Comparison of ENCODE assay signal across 30 cellular contexts in the genomic region with DNA sequence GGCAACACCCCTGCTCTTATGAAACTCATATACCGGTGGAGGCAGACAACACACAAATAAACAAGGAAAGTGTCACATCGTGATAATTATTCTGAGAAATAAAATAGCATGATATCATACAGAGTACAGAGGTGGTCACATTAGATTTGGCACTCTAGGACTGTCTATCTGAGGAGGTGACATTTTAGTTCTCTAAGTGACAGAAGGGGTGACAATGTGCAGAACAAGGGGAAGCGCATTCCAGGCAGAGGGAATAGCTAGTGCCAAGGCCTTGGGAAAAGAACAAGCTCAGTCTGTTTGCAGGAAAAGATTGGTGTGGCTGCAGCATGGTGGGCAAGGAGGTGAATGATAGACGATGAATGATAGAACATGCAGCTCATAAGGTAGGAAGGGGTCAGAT. TPM values are rescaled to one million over a fixed set of nuclear protein-coding genes. Genes with fewer than 3 reads are reported as not detected.
"Had no signal": no experiment of that assay in that cellular context is flagged by ENCODE, and none has a peak within 500 bp of the region (broad histone marks: within the 10 kb centered on the region; RNA-seq: fewer than 3 reads in every experiment).

No MANE protein-coding gene starts in this region.

- H3K36me3 ChIP-seq: adrenal gland, ascending aorta, heart right ventricle, sigmoid colon, thyroid gland, uterus, WERI-Rb-1 had no signal

- H3K27me3 ChIP-seq: adrenal gland, ascending aorta, heart right ventricle, sigmoid colon, thyroid gland, uterus had no signal

- FAIRE-seq: keratinocyte, TTC549 had no signal

- H3K9me3 ChIP-seq: adrenal gland, ascending aorta, heart right ventricle, sigmoid colon, thyroid gland, uterus had no signal

- H3K27me3 Mint-ChIP-seq: naive B cell had no signal

- ATAC-seq: activated CD8-positive, alpha-beta T cell treated with anti-CD3 and anti-CD28 coated beads, Interleukin-2, amount 10 ng/mL, durations not matched to agents 7 days and 5 days; activated naive CD4-positive, alpha-beta T cell treated with anti-CD3 and anti-CD28 coated beads, Interleukin-2, amount 50 U/mL, for 72 hours had no signal

- DNase-seq: activated CD4-positive, alpha-beta T cell treated with anti-CD3 and anti-CD28 coated beads, Interleukin-2, amount 50 U/mL, for 1 hour; activated CD4-positive, CD25-positive, alpha-beta regulatory T cell treated with anti-CD3 and anti-CD28 coated beads, Interleukin-2, amount 50 U/mL, for 72 hours; activated CD8-positive, alpha-beta T cell treated with anti-CD3 and anti-CD28 coated beads, Interleukin-2, amount 10 ng/mL, durations not matched to agents 7 days and 5 days; activated gamma-delta T cell; cortex of kidney; endodermal cell; heart right ventricle; mammary epithelial cell; naive B cell; posterior cingulate gyrus; sigmoid colon; stimulated activated CD4-positive, alpha-beta T cell treated with anti-CD3 and anti-CD28 coated beads, Interleukin-4, amount 100 ng/mL, for 1 hour; stimulated activated naive CD4-positive, alpha-beta T cell treated with Interleukin-2 at 50 U/mL for 16 hours; substantia nigra; T-helper 1 cell; thyroid gland; uterus; WERI-Rb-1 had no signal

- H3K4me1 ChIP-seq: uterus had no signal

- H3K4me3 ChIP-seq: adrenal gland, ascending aorta, heart right ventricle, sigmoid colon, thyroid gland, uterus had no signal

- H3K27ac ChIP-seq: thyroid gland, WERI-Rb-1 had no signal

- H3K4me3 Mint-ChIP-seq: activated CD8-positive, alpha-beta T cell treated with anti-CD3 and anti-CD28 coated beads, Interleukin-2, amount 10 ng/mL, durations not matched to agents 7 days and 5 days; activated T-helper 1 cell treated with anti-CD3 and anti-CD28 coated beads, Interleukin-12 subunit alpha, Interleukin-12 subunit beta, Interleukin-2, Interleukin-4 antibody, amounts not matched to agents 30 ng/mL and 10 ng/mL and 1 ng/mL, durations not matched to agents 14 hours and 24 hours and 36 hours; central memory CD8-positive, alpha-beta T cell; endodermal cell; neural crest cell had no signal

- H3K27ac Mint-ChIP-seq: activated CD8-positive, alpha-beta T cell treated with anti-CD3 and anti-CD28 coated beads, Interleukin-2, amount 10 ng/mL, durations not matched to agents 7 days and 5 days; activated naive CD4-positive, alpha-beta T cell treated with anti-CD3 and anti-CD28 coated beads, Interleukin-2, amount 50 U/mL, for 72 hours; activated T-helper 1 cell treated with anti-CD3 and anti-CD28 coated beads, Interleukin-12 subunit alpha, Interleukin-12 subunit beta, Interleukin-2, Interleukin-4 antibody, amounts not matched to agents 30 ng/mL and 10 ng/mL and 1 ng/mL, durations not matched to agents 14 hours and 24 hours and 36 hours; endodermal cell had no signal

- H3K36me3 Mint-ChIP-seq: activated naive CD4-positive, alpha-beta T cell treated with anti-CD3 and anti-CD28 coated beads, Interleukin-2, amount 50 U/mL, for 72 hours; naive B cell had no signal

- H3K9me3 Mint-ChIP-seq: activated naive CD4-positive, alpha-beta T cell treated with anti-CD3 and anti-CD28 coated beads, Interleukin-2, amount 50 U/mL, for 72 hours; activated T-helper 1 cell treated with anti-CD3 and anti-CD28 coated beads, Interleukin-12 subunit alpha, Interleukin-12 subunit beta, Interleukin-2, Interleukin-4 antibody, amounts not matched to agents 30 ng/mL and 10 ng/mL and 1 ng/mL, durations not matched to agents 14 hours and 24 hours and 36 hours; central memory CD8-positive, alpha-beta T cell; endodermal cell; naive B cell; neural crest cell had no signal

RNA-seq across cellular contexts. Expression of a gene that starts 40.1 kb away (rescaled TPM):
- total RNA-seq: activated naive CD4-positive, alpha-beta T cell treated with anti-CD3 and anti-CD28 coated beads, Interleukin-2, amount 50 U/mL, for 72 hours; adrenal gland; ascending aorta; endodermal cell; epithelial cell of proximal tubule; fibroblast of villous mesenchyme; heart right ventricle; mammary epithelial cell; mononuclear cell; neural crest cell; omental fat pad; sigmoid colon; thyroid gland; uterus had no signal
- polyA plus RNA-seq: adrenal gland, heart right ventricle, keratinocyte, mammary epithelial cell, sigmoid colon had no signal
